In genomic region chr19:45793178-45793564, GRCh38 we compare ENCODE assay signal across 10 cellular contexts. TPM values are rescaled to one million over a fixed set of nuclear protein-coding genes. Genes with fewer than 3 reads are reported as not detected.
DNase-seq lines count a peak whose midpoint lies in the region; ATAC-seq and TF ChIP-seq lines count a peak whose summit lies in the region.
"Had no signal": no experiment of that assay in that cellular context is flagged by ENCODE, and none has a peak within 500 bp of the region (broad histone marks: within the 10 kb centered on the region; RNA-seq: fewer than 3 reads in every experiment).

No MANE protein-coding gene starts in this region.

- H3K27ac ChIP-seq in HCT116 (ENCODE audit: low read depth, low read length) (0 out of 2 replicates have a peak overlapping the region, but pooled peaks have one; percentile 19), ascending aorta (peak overlapping the region; percentile 30 to 44)

- intact Hi-C loops in HCT116 (cut with micrococcal nuclease) (no loop called here), ascending aorta (cut with DNase I) (no loop called here), posterior cingulate gyrus (cut with DNase I) (no loop called here)

- H3K27ac Mint-ChIP-seq in naive B cell = peak overlapping the region; percentile 82 to 97 (median 94)

- TF ChIP-seq CTCF in AG04449 (IDR thresholded peaks at IDR 0.05; ENCODE audit: insufficient read depth, low read length, missing control alignments) (no peak), HCT116 (IDR thresholded peaks at IDR 0.05 in 2 of 3, conservative IDR thresholded peaks at IDR 0.05 in 1 of 3; ENCODE audit: borderline replicate concordance in 1 of 3, insufficient read depth in 1 of 3, low read depth in 2 of 3, low read length in 2 of 3) (no peak), ascending aorta (IDR thresholded peaks at IDR 0.05) (no peak)

- CTCF ChIA-PET in AG04449 (lab: Yijun Ruan, JAX) = interaction anchor here (1.0 to 4.8 kb wide), 4 partner anchors 9 to 24 kb away, joined by 3 to 36 read pairs (median 12); partner anchors contain the start of genes DMPK and SIX5
- CTCF ChIA-PET in HCT116 (lab: Charles Lee) = interaction anchor here (0.6 to 1.4 kb wide), 4 partner anchors 14 to 24 kb away, joined by 3 to 17 read pairs (median 8); partner anchors contain the start of gene SIX5

- H3K4me2 ChIP-seq in HCT116 (ENCODE audit: low read length) = peak overlapping the region; percentile 63

- no peak for DNase-seq in AG04449 (ENCODE audit: low read depth, low spot score)
- DNase-seq in HCT116 (ENCODE audit: low read depth, low spot score) = no peak
- no peak for DNase-seq in ascending aorta (ENCODE audit: low spot score in 2 of 2)
- no peak for DNase-seq in naive B cell
- DNase-seq in A172 (ENCODE audit: low spot score) = no peak
- DNase-seq in posterior cingulate gyrus = no peak
- DNase-seq in GM19238 (ENCODE audit: insufficient read length, low spot score) = no peak

- H3K9me3 ChIP-seq in HCT116 (ENCODE audit: control insufficient read depth in 1 of 2, insufficient read depth in 1 of 2, low read depth in 1 of 2, low read length in 2 of 2) = no peaks in the 10 kb centered on the region
- no peaks in the 10 kb centered on the region for H3K9me3 ChIP-seq in ascending aorta

- BruUV-seq in HCT116 (replicated peaks; lab: Mats Ljungman, UMichigan) = no TSS peak

- H3K27me3 ChIP-seq in HCT116 (ENCODE audit: insufficient read depth, low read length) (no peaks in the 10 kb centered on the region), ascending aorta (no peaks in the 10 kb centered on the region)

- peaks cover 34 to 44% (median 38%) of the 10 kb centered on the region in 3 donors for H3K4me1 Mint-ChIP-seq in naive B cell

- peaks cover 19% of the 10 kb centered on the region for H3K79me2 ChIP-seq in HCT116 (ENCODE audit: insufficient read depth, low read length)

- peaks cover 10 to 11% of the 10 kb centered on the region in 2 donors for H3K36me3 Mint-ChIP-seq in naive B cell

- H3K4me3 ChIP-seq in AG04449 (ENCODE audit: low read depth, low read length) (peak overlapping the region; percentile 42), HCT116 (replicated peaks in 1 of 2; ENCODE audit: low read depth in 1 of 2, low read length in 2 of 2) (peak overlapping the region; percentile 12 to 99; a peak in 3 of 4 replicates), ascending aorta (peak overlapping the region in 1 of 2 donors; percentile 21)

- H3K27me3 Mint-ChIP-seq in naive B cell = peaks cover 0 to 16% (median 0%) of the 10 kb centered on the region in 3 donors

- no peak for TF ChIP-seq POLR2A in HCT116 (IDR thresholded peaks at IDR 0.05; ENCODE audit: borderline replicate concordance, extremely low read depth, insufficient read depth, insufficient read length)

- H3K9ac ChIP-seq in HCT116 (ENCODE audit: low read length) = peak overlapping the region; percentile 32

- peak overlapping the region; percentile 66 for H2AFZ ChIP-seq in HCT116 (ENCODE audit: low read depth, low read length, poor library complexity, severe bottlenecking)

- peaks cover 0 to 1% (median 0%) of the 10 kb centered on the region in 7 donors for H3K9me3 Mint-ChIP-seq in naive B cell

- no peak for TF ChIP-seq RAD21 in HCT116 (IDR thresholded peaks at IDR 0.05; ENCODE audit: low read depth)

- H3K9me2 ChIP-seq in HCT116 (ENCODE audit: insufficient read depth) = no peaks in the 10 kb centered on the region

- H3K36me3 ChIP-seq in HCT116 (ENCODE audit: control insufficient read depth in 1 of 2, insufficient read depth in 2 of 2, low read length in 2 of 2) (peaks cover 5 to 9% of the 10 kb centered on the region in 2 experiments; a peak in 2 of 4 replicates), ascending aorta (peaks cover 19 to 26% of the 10 kb centered on the region in 2 donors)

- RAD21 ChIA-PET in HCT116 (lab: Charles Lee; ENCODE audit: low non-redundant PET in 1 of 2, low total read pairs in 2 of 2, uncharacterized antibody in 2 of 2, unreplicated experiment in 2 of 2) = no interaction called here

- peak overlapping the region; percentile 54 to 91 (median 85) for H3K4me3 Mint-ChIP-seq in naive B cell

- H3K4me1 ChIP-seq in HCT116 (ENCODE audit: control insufficient read depth in 1 of 2, insufficient read depth in 2 of 2, low read length in 2 of 2) (peaks cover 12 to 20% of the 10 kb centered on the region in 2 experiments; a peak in 3 of 4 replicates), ascending aorta (peaks cover 0 to 10% of the 10 kb centered on the region in 2 donors)

- no peaks in the 10 kb centered on the region for H4K20me1 ChIP-seq in HCT116 (ENCODE audit: insufficient read depth)

- ATAC-seq in HCT116 (no peak), naive B cell (ENCODE audit: low read depth in 2 of 2) (no peak), HG03097 (IDR thresholded peaks at IDR 0.05; ENCODE audit: low FRiP score, unreplicated experiment) (no peak)

- POLR2A ChIA-PET in AG04449 (lab: Yijun Ruan, JAX) = interaction anchor here (0.6 to 1.9 kb wide), 5 partner anchors 10 to 38 kb away, joined by 3 to 22 read pairs (median 4); partner anchors contain the start of genes DMPK and SIX5
- POLR2A ChIA-PET in HCT116 (lab: Charles Lee) = interaction anchor here (1.0 kb wide), 1 partner anchor 10 kb away, joined by 6 read pairs; no protein-coding TSS in a partner anchor

TF ChIP-seq in HCT116, 20 proteins besides CTCF, POLR2A, EP300 and RAD21:
- TF ChIP-seq EZH2phosphoT487 (IDR thresholded peaks at IDR 0.05; ENCODE audit: borderline replicate concordance) (no peak), CBX3 (IDR thresholded peaks at IDR 0.05; ENCODE audit: low read depth) (no peak), JUND (IDR thresholded peaks at IDR 0.05) (no peak), ZNF274 (IDR thresholded peaks at IDR 0.05; ENCODE audit: low read depth, low read length) (no peak), SP1 (IDR thresholded peaks at IDR 0.05; ENCODE audit: low read depth) (no peak), ZFX (IDR thresholded peaks at IDR 0.05) (no peak), ELF1 (IDR thresholded peaks at IDR 0.05; ENCODE audit: borderline replicate concordance, low read depth) (no peak), TCF7L2 (IDR thresholded peaks at IDR 0.05; ENCODE audit: borderline replicate concordance, extremely low read depth, insufficient read depth, insufficient read length) (no peak)
- TF ChIP-seq, protein P1, sequence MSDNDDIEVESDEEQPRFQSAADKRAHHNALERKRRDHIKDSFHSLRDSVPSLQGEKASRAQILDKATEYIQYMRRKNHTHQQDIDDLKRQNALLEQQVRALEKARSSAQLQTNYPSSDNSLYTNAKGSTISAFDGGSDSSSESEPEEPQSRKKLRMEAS (IDR thresholded peaks at IDR 0.05) = no peak

RNA-seq across cellular contexts. Expression of gene DMWD, which starts 0.5 kb away (rescaled TPM):
- total RNA-seq in HCT116 (2021; ENCODE audit: unreplicated experiment) (56.8 TPM), ascending aorta (110 TPM)
- 28.1 and 28.5 TPM in 2 replicates for polyA plus RNA-seq in HCT116 (2012)
- polyA plus RNA-seq in naive B cell (ENCODE audit: low read depth in 6 of 6) = 10 to 100 TPM; 13.4 to 28.1 (median 22.1) TPM
- 14.8 and 27.0 TPM in 2 replicates for total RNA-seq in A172 (2014; rRNA removed; shearing (Covaris generic))

RNA-seq across cellular contexts. Expression of gene DMPK, which starts 10.9 kb away (rescaled TPM):
- total RNA-seq in HCT116 (2021; ENCODE audit: unreplicated experiment) (52.5 TPM), ascending aorta (76.8 TPM)
- polyA plus RNA-seq in HCT116 (2012) = 38.1 and 47.9 TPM in 2 replicates
- polyA plus RNA-seq in naive B cell (ENCODE audit: low read depth in 6 of 6) = 1 to 10 TPM in 3 of 6 donors, under 1 TPM in 2, not detected in 1; 0.31 to 2.7 (median 1.1) TPM
- 25.1 and 30.5 TPM in 2 replicates for total RNA-seq in A172 (2014; rRNA removed; shearing (Covaris generic))

RNA-seq across cellular contexts. Expression of gene RSPH6A, which starts 21.9 kb away (rescaled TPM):
- total RNA-seq in HCT116 (2021; ENCODE audit: unreplicated experiment) (0.57 TPM), ascending aorta (not detected)
- not detected in 2 replicates for polyA plus RNA-seq in HCT116 (2012)
- polyA plus RNA-seq in naive B cell (ENCODE audit: low read depth in 6 of 6) = not detected
- not detected in 2 replicates for total RNA-seq in A172 (2014; rRNA removed; shearing (Covaris generic))
- total RNA-seq: M059J had no signal

RNA-seq across cellular contexts. Expression of gene SIX5, which starts 24.1 kb away (rescaled TPM):
- total RNA-seq in HCT116 (2021; ENCODE audit: unreplicated experiment) (18.3 TPM), ascending aorta (39.2 TPM)
- 9.5 and 11.1 TPM in 2 replicates for polyA plus RNA-seq in HCT116 (2012)
- polyA plus RNA-seq in naive B cell (ENCODE audit: low read depth in 6 of 6) = under 1 TPM in 1 of 6 donors, not detected in 5; 0.18 TPM
- total RNA-seq in A172 (2014; rRNA removed; shearing (Covaris generic)) = 9.5 and 14.5 TPM in 2 replicates

RNA-seq across cellular contexts. Expression of gene MEIOSIN, which starts 59.9 kb away (rescaled TPM):
- total RNA-seq in HCT116 (2021; ENCODE audit: unreplicated experiment) (2.1 TPM), ascending aorta (not detected)
- polyA plus RNA-seq in HCT116 (2012) = 0.86 and 1.2 TPM in 2 replicates
- polyA plus RNA-seq in naive B cell (ENCODE audit: low read depth in 6 of 6) = not detected
- total RNA-seq in A172 (2014; rRNA removed; shearing (Covaris generic)) = not detected in 2 replicates
- total RNA-seq: lung microvascular endothelial cell had no signal
